Comparison of ENCODE assay signal across 22 cellular contexts in genomic region chr9:79209012-79209411, GRCh38.
"Had no signal": no experiment of that assay in that cellular context is flagged by ENCODE, and none has a peak within 500 bp of the region (broad histone marks: within the 10 kb centered on the region; RNA-seq: fewer than 3 reads in every experiment).

No MANE protein-coding gene starts in this region.

- H3K4me3 Mint-ChIP-seq: nephron progenitor cell; stimulated activated naive B cell treated with anti-CD40 and anti-IgM and Interleukin-4, amounts not matched to agents 10 μg/mL and 1 μg/mL and 100 μg/mL, for 72 hours had no signal

- DNase-seq: activated CD4-positive, alpha-beta T cell treated with anti-CD3 and anti-CD28 coated beads, Interleukin-2, amount 50 U/mL, for 1 hour; activated CD4-positive, CD25-positive, alpha-beta regulatory T cell treated with anti-CD3 and anti-CD28 coated beads, Interleukin-2, amount 50 U/mL, for 72 hours; activated CD8-positive, alpha-beta memory T cell treated with anti-CD3 and anti-CD28 coated beads for 24 hours; activated CD8-positive, alpha-beta memory T cell treated with anti-CD3 and anti-CD28 coated beads, Interleukin-2, amount 50 U/mL, for 48 hours; activated gamma-delta T cell; activated T-cell treated with anti-CD3 and anti-CD28 coated beads, Interleukin-2, amount 50 U/mL, for 48 hours; adrenal gland; effector CD4-positive, alpha-beta T cell; gastrocnemius medialis; head of caudate nucleus; left ventricle myocardium superior; nephron progenitor cell; occipital lobe; posterior cingulate gyrus; sigmoid colon; spleen; stimulated activated naive B cell treated with anti-CD40 and anti-IgM and Interleukin-4, amounts not matched to agents 10 μg/mL and 1 μg/mL and 100 μg/mL, for 72 hours; T1000; upper lobe of right lung had no signal

- H3K27ac Mint-ChIP-seq: activated naive CD4-positive, alpha-beta T cell treated with anti-CD3 and anti-CD28 coated beads, Interleukin-2, amount 50 U/mL, for 72 hours; nephron progenitor cell; stimulated activated naive B cell treated with anti-CD40 and anti-IgM and Interleukin-4, amounts not matched to agents 10 μg/mL and 1 μg/mL and 100 μg/mL, for 72 hours had no signal

- H3K9me3 Mint-ChIP-seq: activated naive CD4-positive, alpha-beta T cell treated with anti-CD3 and anti-CD28 coated beads, Interleukin-2, amount 50 U/mL, for 72 hours; nephron progenitor cell; stimulated activated naive B cell treated with anti-CD40 and anti-IgM and Interleukin-4, amounts not matched to agents 10 μg/mL and 1 μg/mL and 100 μg/mL, for 72 hours had no signal

- H3K9me3 ChIP-seq: adrenal gland, gastrocnemius medialis, sigmoid colon, spleen, upper lobe of right lung had no signal

- FAIRE-seq: bronchial epithelial cell had no signal

- H3K36me3 Mint-ChIP-seq: activated naive CD4-positive, alpha-beta T cell treated with anti-CD3 and anti-CD28 coated beads, Interleukin-2, amount 50 U/mL, for 72 hours; stimulated activated naive B cell treated with anti-CD40 and anti-IgM and Interleukin-4, amounts not matched to agents 10 μg/mL and 1 μg/mL and 100 μg/mL, for 72 hours had no signal

- H3K36me3 ChIP-seq: adrenal gland, gastrocnemius medialis, sigmoid colon, spleen, upper lobe of right lung had no signal

- H3K27me3 ChIP-seq: adrenal gland, gastrocnemius medialis, sigmoid colon, spleen, upper lobe of right lung had no signal

- ATAC-seq: activated naive CD4-positive, alpha-beta T cell treated with anti-CD3 and anti-CD28 coated beads, Interleukin-2, amount 50 U/mL, for 72 hours; esophagus mucosa; gastrocnemius medialis; left ventricle myocardium superior; stimulated activated naive B cell treated with anti-CD40 and anti-IgM and Interleukin-4, amounts not matched to agents 10 μg/mL and 1 μg/mL and 100 μg/mL, for 72 hours; upper lobe of right lung had no signal

- H3K27ac ChIP-seq: adrenal gland, gastrocnemius medialis, sigmoid colon, spleen, upper lobe of right lung had no signal

- H3K4me1 Mint-ChIP-seq: nephron progenitor cell; stimulated activated naive B cell treated with anti-CD40 and anti-IgM and Interleukin-4, amounts not matched to agents 10 μg/mL and 1 μg/mL and 100 μg/mL, for 72 hours had no signal

- H3K4me3 ChIP-seq: adrenal gland, gastrocnemius medialis, sigmoid colon, spleen, upper lobe of right lung had no signal

- H3K4me1 ChIP-seq: adrenal gland, gastrocnemius medialis, sigmoid colon, spleen, upper lobe of right lung had no signal
